ENCODE assay signal across 23 cellular contexts in the genomic region with DNA sequence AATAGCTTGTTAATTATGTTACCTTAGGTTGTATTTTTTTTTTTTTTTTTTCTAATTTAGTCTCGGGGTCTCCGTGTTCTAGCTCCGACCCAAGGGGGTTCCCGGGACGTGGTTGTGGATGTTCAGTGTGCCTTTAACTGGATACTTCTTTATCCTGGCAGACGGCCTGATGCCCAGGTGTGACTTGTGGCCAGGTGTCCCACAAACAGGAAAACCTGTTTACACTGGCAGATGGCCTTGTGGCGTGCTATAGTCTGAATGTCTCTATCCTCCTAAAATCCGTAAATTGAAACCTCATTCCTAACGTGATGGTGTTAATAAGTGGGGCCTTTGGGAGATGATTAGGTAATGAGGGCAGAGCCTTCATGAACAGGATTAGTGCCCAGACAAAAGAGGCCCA.
A peak's percentile ranks its signal among the peaks of the same experiment; 100 is the strongest.
DNase-seq lines count a peak whose midpoint lies in the region; ATAC-seq and TF ChIP-seq lines count a peak whose summit lies in the region.
"Had no signal": no experiment of that assay in that cellular context is flagged by ENCODE, and none has a peak within 500 bp of the region (broad histone marks: within the 10 kb centered on the region; RNA-seq: fewer than 3 reads in every experiment).

No MANE protein-coding gene starts in this region.

- no peaks in the 10 kb centered on the region for H3K9me3 ChIP-seq in stomach
- H3K9me3 ChIP-seq: SJSA1, tibial nerve had no signal

- no peak overlapping the region for H3K27ac Mint-ChIP-seq in activated T-cell treated with anti-CD3 and anti-CD28 coated beads, Interleukin-2, amount 50 U/mL, for 72 hours
- H3K27ac Mint-ChIP-seq: activated CD4-positive, alpha-beta T cell treated with anti-CD3 and anti-CD28 coated beads, Interleukin-2, amount 10 ng/mL, durations not matched to agents 7 days and 5 days; activated CD8-positive, alpha-beta memory T cell treated with anti-CD3 and anti-CD28 coated beads, Interleukin-2, amount 10 ng/mL, durations not matched to agents 7 days and 5 days; activated naive CD4-positive, alpha-beta T cell treated with anti-CD3 and anti-CD28 coated beads, Interleukin-2, amount 50 U/mL, for 72 hours; stimulated activated naive CD8-positive, alpha-beta T cell treated with anti-CD3 and anti-CD28 coated beads, Interleukin-15, amount 100 ng/mL, for 72 hours had no signal

- H3K36me3 ChIP-seq in stomach = no peaks in the 10 kb centered on the region
- H3K36me3 ChIP-seq: heart left ventricle, SJSA1, tibial nerve had no signal

- DNase-seq in G401 (ENCODE audit: low spot score) = peak; percentile 53
- DNase-seq in NCI-H2029 (lab: John Stamatoyannopoulos, UW) = peak; percentile 95
- peak; percentile 71 for DNase-seq in NCI-H345 treated with DMSO at 0.1 percent for 48 hours (lab: John Stamatoyannopoulos, UW; ENCODE audit: unreplicated experiment)
- peak; percentile 45 to 75 for DNase-seq in SHP77 (lab: John Stamatoyannopoulos, UW)
- no peak for DNase-seq in stomach
- no peak for DNase-seq in globus pallidus (ENCODE audit: low spot score)
- DNase-seq in activated T-cell treated with anti-CD3 and anti-CD28 coated beads, Interleukin-2, amount 50 U/mL, for 72 hours = no peak
- DNase-seq: activated CD4-positive, alpha-beta T cell treated with anti-CD3 and anti-CD28 coated beads, Interleukin-2, amount 10 ng/mL, durations not matched to agents 7 days and 5 days; activated CD8-positive, alpha-beta memory T cell treated with anti-CD3 and anti-CD28 coated beads, Interleukin-2, amount 10 ng/mL, durations not matched to agents 7 days and 5 days; heart left ventricle; NCI-H1048; NCI-H526 treated with DMSO at 0.1 percent for 48 hours; occipital lobe; retina; stimulated activated CD4-positive, alpha-beta T cell treated with anti-CD3 and anti-CD28 coated beads, Interleukin-4, amount 100 ng/mL, for 4 hours; stimulated activated naive CD8-positive, alpha-beta T cell treated with anti-CD3 and anti-CD28 coated beads, Interleukin-15, amount 100 ng/mL, for 72 hours had no signal

- H3K27me3 ChIP-seq in stomach = no peaks in the 10 kb centered on the region
- H3K27me3 ChIP-seq: heart left ventricle, SJSA1, tibial nerve had no signal

- no peak overlapping the region for H3K4me3 ChIP-seq in stomach
- H3K4me3 ChIP-seq: heart left ventricle, SJSA1, tibial nerve had no signal

- H3K27ac ChIP-seq in stomach = no peak overlapping the region
- H3K27ac ChIP-seq: heart left ventricle, SJSA1, tibial nerve, VCaP had no signal

- TF ChIP-seq POLR2A in stomach (IDR thresholded peaks at IDR 0.05) = no peak

- no peaks in the 10 kb centered on the region for H3K9me3 Mint-ChIP-seq in activated T-cell treated with anti-CD3 and anti-CD28 coated beads, Interleukin-2, amount 50 U/mL, for 72 hours
- H3K9me3 Mint-ChIP-seq: activated CD4-positive, alpha-beta T cell treated with anti-CD3 and anti-CD28 coated beads, Interleukin-2, amount 10 ng/mL, durations not matched to agents 7 days and 5 days; activated naive CD4-positive, alpha-beta T cell treated with anti-CD3 and anti-CD28 coated beads, Interleukin-2, amount 50 U/mL, for 72 hours had no signal

- no peak overlapping the region for H3K4me3 Mint-ChIP-seq in activated T-cell treated with anti-CD3 and anti-CD28 coated beads, Interleukin-2, amount 50 U/mL, for 72 hours
- H3K4me3 Mint-ChIP-seq: activated CD4-positive, alpha-beta T cell treated with anti-CD3 and anti-CD28 coated beads, Interleukin-2, amount 10 ng/mL, durations not matched to agents 7 days and 5 days; activated CD8-positive, alpha-beta memory T cell treated with anti-CD3 and anti-CD28 coated beads, Interleukin-2, amount 10 ng/mL, durations not matched to agents 7 days and 5 days; CD14-positive monocyte; stimulated activated naive CD8-positive, alpha-beta T cell treated with anti-CD3 and anti-CD28 coated beads, Interleukin-15, amount 100 ng/mL, for 72 hours had no signal

- H3K4me1 ChIP-seq in stomach = no peaks in the 10 kb centered on the region
- H3K4me1 ChIP-seq: heart left ventricle, SJSA1, tibial nerve had no signal

- no peaks in the 10 kb centered on the region for H3K4me1 Mint-ChIP-seq in activated T-cell treated with anti-CD3 and anti-CD28 coated beads, Interleukin-2, amount 50 U/mL, for 72 hours (ENCODE audit: low read depth)
- H3K4me1 Mint-ChIP-seq: activated CD4-positive, alpha-beta T cell treated with anti-CD3 and anti-CD28 coated beads, Interleukin-2, amount 10 ng/mL, durations not matched to agents 7 days and 5 days; activated CD8-positive, alpha-beta memory T cell treated with anti-CD3 and anti-CD28 coated beads, Interleukin-2, amount 10 ng/mL, durations not matched to agents 7 days and 5 days; CD14-positive monocyte; stimulated activated naive CD8-positive, alpha-beta T cell treated with anti-CD3 and anti-CD28 coated beads, Interleukin-15, amount 100 ng/mL, for 72 hours had no signal

- no peak for TF ChIP-seq EP300 in stomach (IDR thresholded peaks at IDR 0.05)

- H3K27me3 Mint-ChIP-seq in activated T-cell treated with anti-CD3 and anti-CD28 coated beads, Interleukin-2, amount 50 U/mL, for 72 hours (ENCODE audit: low read depth) = no peaks in the 10 kb centered on the region
- H3K27me3 Mint-ChIP-seq: activated CD4-positive, alpha-beta T cell treated with anti-CD3 and anti-CD28 coated beads, Interleukin-2, amount 10 ng/mL, durations not matched to agents 7 days and 5 days; activated CD8-positive, alpha-beta memory T cell treated with anti-CD3 and anti-CD28 coated beads, Interleukin-2, amount 10 ng/mL, durations not matched to agents 7 days and 5 days; stimulated activated naive CD8-positive, alpha-beta T cell treated with anti-CD3 and anti-CD28 coated beads, Interleukin-15, amount 100 ng/mL, for 72 hours had no signal

- intact Hi-C loops in stomach (cut with DNase I; ENCODE audit: low total_unique reads) = no loop called here

- TF ChIP-seq CTCF in stomach (IDR thresholded peaks at IDR 0.05) = no peak

- H3K36me3 Mint-ChIP-seq in activated T-cell treated with anti-CD3 and anti-CD28 coated beads, Interleukin-2, amount 50 U/mL, for 72 hours (ENCODE audit: insufficient read depth in 2 of 2) = peaks cover 0 to 1% of the 10 kb centered on the region in 2 donors
- H3K36me3 Mint-ChIP-seq: activated CD8-positive, alpha-beta memory T cell treated with anti-CD3 and anti-CD28 coated beads, Interleukin-2, amount 10 ng/mL, durations not matched to agents 7 days and 5 days; activated naive CD4-positive, alpha-beta T cell treated with anti-CD3 and anti-CD28 coated beads, Interleukin-2, amount 50 U/mL, for 72 hours; CD14-positive monocyte had no signal

- no peak for ATAC-seq in GM21786 (IDR thresholded peaks at IDR 0.05; ENCODE audit: unreplicated experiment)
- ATAC-seq in activated T-cell treated with anti-CD3 and anti-CD28 coated beads, Interleukin-2, amount 50 U/mL, for 72 hours (replicated peaks in 1 of 2) = no peak
- ATAC-seq: activated CD8-positive, alpha-beta memory T cell treated with anti-CD3 and anti-CD28 coated beads, Interleukin-2, amount 10 ng/mL, durations not matched to agents 7 days and 5 days; activated naive CD4-positive, alpha-beta T cell treated with anti-CD3 and anti-CD28 coated beads, Interleukin-2, amount 50 U/mL, for 72 hours; heart left ventricle; Panc1; stimulated activated naive CD8-positive, alpha-beta T cell treated with anti-CD3 and anti-CD28 coated beads, Interleukin-15, amount 100 ng/mL, for 72 hours had no signal

- WGBS in stomach, 5 donors = 70 to 88% (median 79%) methylated on average over 9 of the region's 9 CpGs

- in situ Hi-C loops in G401 (cut with HindIII; ENCODE audit: low sequenced_read_pairs) = no loop called here

Comparison
In these comparisons a context has a peak if more than half of its experiments do, and no peak if none do; other contexts are left out.
1. DNase-seq: peak in G401 (single experiment), NCI-H2029 (single experiment), NCI-H345 treated with DMSO at 0.1 percent for 48 hours (single experiment) and SHP77 (2 of 2); none in stomach (single experiment), globus pallidus (single experiment) and activated T-cell treated with anti-CD3 and anti-CD28 coated beads, Interleukin-2, amount 50 U/mL, for 72 hours (0 of 2).